ENCODE assay signal across 9 cellular contexts in genomic region chr3:105527949-105528348, GRCh38.
DNase-seq lines count a peak whose midpoint lies in the region; ATAC-seq, FAIRE-seq and TF ChIP-seq lines count a peak whose summit lies in the region.
"Had no signal": no experiment of that assay in that cellular context is flagged by ENCODE, and none has a peak within 500 bp of the region (broad histone marks: within the 10 kb centered on the region; RNA-seq: fewer than 3 reads in every experiment).

No MANE protein-coding gene starts in this region.

- TF ChIP-seq POLR2A in thyroid gland (IDR thresholded peaks at IDR 0.05) = no peak

- no peaks in the 10 kb centered on the region for H3K27me3 ChIP-seq in thyroid gland
- H3K27me3 ChIP-seq: upper lobe of right lung had no signal

- H3K4me1 ChIP-seq in thyroid gland = no peaks in the 10 kb centered on the region
- H3K4me1 ChIP-seq: upper lobe of right lung had no signal

- WGBS in thyroid gland, 2 donors = 78 to 83% methylated on average over 3 of the region's 3 CpGs

- TF ChIP-seq CTCF in thyroid gland (IDR thresholded peaks at IDR 0.05) = no peak

- no peak for FAIRE-seq in GM19239 (lab: Jason Lieb, UNC)

- H3K27ac ChIP-seq in thyroid gland = no peak overlapping the region
- H3K27ac ChIP-seq: upper lobe of right lung had no signal

- H3K9me3 ChIP-seq in thyroid gland = no peaks in the 10 kb centered on the region
- H3K9me3 ChIP-seq: upper lobe of right lung had no signal

- ATAC-seq in GM18868 (IDR thresholded peaks at IDR 0.05; ENCODE audit: unreplicated experiment) (peak; percentile 96), HG02798 (IDR thresholded peaks at IDR 0.05; ENCODE audit: poor library complexity, unreplicated experiment) (peak; percentile 77)
- ATAC-seq: upper lobe of right lung had no signal

- H3K4me3 ChIP-seq in thyroid gland (replicated peaks in 1 of 3) = no peak overlapping the region
- H3K4me3 ChIP-seq: upper lobe of right lung had no signal

- no peaks in the 10 kb centered on the region for H3K36me3 ChIP-seq in thyroid gland

- intact Hi-C loops in thyroid gland (cut with DNase I) = no loop called here

- DNase-seq in NCI-H345 treated with DMSO at 0.1 percent for 48 hours (lab: John Stamatoyannopoulos, UW; ENCODE audit: unreplicated experiment) (peak; percentile 89), kidney glomerular epithelial cell (lab: John Stamatoyannopoulos, UW) (peak; percentile 44), GM19239 (ENCODE audit: insufficient read length, low spot score) (no peak), thyroid gland (no peak), iPS-NIHi11 (ENCODE audit: low spot score) (no peak)
- no peak for DNase-seq in activated CD8-positive, alpha-beta memory T cell treated with anti-CD3 and anti-CD28 coated beads, Interleukin-2, amount 50 U/mL, for 4 hours
- DNase-seq: upper lobe of right lung had no signal

Comparison
In these comparisons a context has a peak if more than half of its experiments do, and no peak if none do; other contexts are left out.
1. DNase-seq: peak in NCI-H345 treated with DMSO at 0.1 percent for 48 hours (single experiment) and kidney glomerular epithelial cell (single experiment); none in GM19239 (single experiment), thyroid gland (0 of 2), activated CD8-positive, alpha-beta memory T cell treated with anti-CD3 and anti-CD28 coated beads, Interleukin-2, amount 50 U/mL, for 4 hours (single experiment) and iPS-NIHi11 (single experiment).